12 cellular contexts compared by ENCODE assay signal in the genomic region with DNA sequence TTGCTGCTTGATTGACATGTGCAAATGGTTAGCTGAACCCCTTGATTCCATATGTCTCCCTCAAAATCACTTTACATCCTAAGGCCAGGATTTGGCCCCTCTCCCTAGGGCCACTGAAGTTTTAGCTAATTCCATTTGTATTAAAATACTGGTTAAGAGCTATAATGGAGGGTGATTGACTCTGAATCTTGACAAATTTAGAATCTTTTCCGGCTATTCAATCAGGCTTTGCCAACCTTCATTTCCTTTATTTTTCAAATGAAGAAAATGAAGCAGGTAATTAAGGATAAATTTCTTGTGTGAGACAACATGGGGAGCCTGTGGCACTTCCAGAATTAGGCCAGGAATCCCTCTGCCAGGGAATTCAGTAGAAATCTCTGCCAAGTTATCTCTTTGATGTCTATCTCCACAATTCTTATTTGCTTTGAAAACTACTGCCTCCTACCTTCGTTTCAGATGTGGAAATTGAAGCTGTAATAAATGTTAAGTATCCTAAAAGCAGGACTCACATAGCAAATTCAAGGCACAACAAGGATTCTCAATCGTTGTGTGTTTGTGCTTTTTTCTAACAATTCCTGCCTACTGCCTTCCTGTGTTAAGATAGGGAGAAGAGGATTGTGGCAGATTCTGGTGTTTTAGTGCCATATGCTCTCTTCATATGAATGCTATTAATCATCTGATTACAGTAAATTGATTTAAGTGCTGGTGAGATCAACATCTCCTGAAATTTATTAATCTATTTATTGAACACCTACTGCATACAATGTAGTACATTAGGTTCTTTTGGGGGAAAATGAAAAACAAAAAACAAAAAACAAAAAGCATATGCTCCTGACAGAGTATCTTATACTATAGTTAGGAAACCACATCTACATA. TPM values are rescaled to one million over a fixed set of nuclear protein-coding genes. Genes with fewer than 3 reads are reported as not detected.
DNase-seq lines count a peak whose midpoint lies in the region; ATAC-seq, FAIRE-seq and TF ChIP-seq lines count a peak whose summit lies in the region.
"Had no signal": no experiment of that assay in that cellular context is flagged by ENCODE, and none has a peak within 500 bp of the region (broad histone marks: within the 10 kb centered on the region; RNA-seq: fewer than 3 reads in every experiment).

No MANE protein-coding gene starts in this region.

- 35% methylated on average over 3 of the region's 3 CpGs for WGBS in K562 (ENCODE audit: insufficient coverage, low coverage, missing lambda C conversion rate)
- WGBS in mesenchymal stem cell: no CpG with 5 or more reads among the region's 3 CpGs
- WGBS in spleen, 5 donors: 61 to 86% (median 72%) methylated on average over 3 of the region's 3 CpGs
- WGBS in tibial nerve, 2 donors: 56 to 62% methylated on average over 3 of the region's 3 CpGs

- BruUV-seq in K562 (replicated peaks; lab: Mats Ljungman, UMichigan): no TSS peak

- no peak overlapping the region for H3K4me3 ChIP-seq in K562
- no peak overlapping the region for H3K4me3 ChIP-seq in mesenchymal stem cell (ENCODE audit: insufficient read depth in 1 of 2, low read depth in 1 of 2, low read length in 2 of 2)
- no peak overlapping the region for H3K4me3 ChIP-seq in spleen
- no peak overlapping the region for H3K4me3 ChIP-seq in tibial nerve

- no peaks in the 10 kb centered on the region for H3K27me3 ChIP-seq in K562 (ENCODE audit: control insufficient read depth in 2 of 2, insufficient read depth in 2 of 2, low read length in 2 of 2)
- no peaks in the 10 kb centered on the region for H3K27me3 ChIP-seq in mesenchymal stem cell (ENCODE audit: control insufficient read depth in 1 of 2, insufficient read depth in 1 of 2, low read length in 2 of 2)
- no peaks in the 10 kb centered on the region for H3K27me3 ChIP-seq in spleen (replicated peaks in 1 of 7)
- no peaks in the 10 kb centered on the region for H3K27me3 ChIP-seq in tibial nerve

- FAIRE-seq in G401.6 (lab: Jason Lieb, UNC) (peak; percentile 85), K562 (lab: Jason Lieb, UNC) (peak; percentile 23)

- H2BK5ac ChIP-seq in mesenchymal stem cell (ENCODE audit: low read depth, low read length, poor library complexity, severe bottlenecking): peak overlapping the region; percentile 2

- H3K79me2 ChIP-seq in K562 (ENCODE audit: control insufficient read depth, insufficient read depth, low read length): no peaks in the 10 kb centered on the region

- ATAC-seq in K562: no peak

- no peak overlapping the region for H3K23ac ChIP-seq in mesenchymal stem cell (ENCODE audit: low read length in 2 of 2)

- TF ChIP-seq RAD21 in K562 (CRISPR knock-in tag; conservative IDR thresholded peaks at IDR 0.05 in 1 of 2, IDR thresholded peaks at IDR 0.05 in 1 of 2): no peak

- peak overlapping the region; percentile 50 for H4K91ac ChIP-seq in mesenchymal stem cell (ENCODE audit: low read length)

- no peaks in the 10 kb centered on the region for H3K9me1 ChIP-seq in K562 (ENCODE audit: control insufficient read depth, insufficient read depth, low read length)

- DNase-seq in NCI-H446 treated with DMSO at 0.1 percent for 48 hours (lab: John Stamatoyannopoulos, UW) (peak; percentile 34), K562 (ENCODE audit: extremely low read depth in 1 of 4, low spot score in 3 of 4) (no peak), mesenchymal stem cell (no peak), spleen (no peak), tibial nerve (ENCODE audit: low spot score in 2 of 2) (no peak), glomerular visceral epithelial cell (ENCODE audit: extremely low spot score) (no peak), RWPE1 (ENCODE audit: low spot score) (no peak)
- DNase-seq: CD4-positive, alpha-beta memory T cell; NCI-H1436; NCI-H2227 treated with DMSO at 0.1 percent for 48 hours; NCI-H526 had no signal

- H3K4ac ChIP-seq in mesenchymal stem cell (ENCODE audit: low read depth in 1 of 2, low read length in 2 of 2): peak overlapping the region in 1 of 2 experiments; percentile 64

- peak overlapping the region in 1 of 2 experiments; percentile 75 for H3K18ac ChIP-seq in mesenchymal stem cell (ENCODE audit: low read depth in 1 of 2, low read length in 2 of 2)

- H3K9ac ChIP-seq in K562 (ENCODE audit: insufficient read depth in 1 of 2, low read depth in 2 of 2, low read length in 2 of 2): no peak overlapping the region
- no peak overlapping the region for H3K9ac ChIP-seq in mesenchymal stem cell (ENCODE audit: low read length)

- no peak overlapping the region for H2AFZ ChIP-seq in K562 (ENCODE audit: low read depth, low read length)
- H2AFZ ChIP-seq in mesenchymal stem cell (ENCODE audit: low read depth, low read length): no peak overlapping the region

- CTCF ChIA-PET in K562 (lab: Yijun Ruan, JAX; ENCODE audit: low intra/inter-chr PET ratio): no interaction called here
- CTCF ChIA-PET in RWPE1 (lab: Yijun Ruan, JAX): no interaction called here

- no peak for TF ChIP-seq POLR2A in K562 (conservative IDR thresholded peaks at IDR 0.05)
- no peak for TF ChIP-seq POLR2A in spleen (IDR thresholded peaks at IDR 0.05)
- TF ChIP-seq POLR2A in tibial nerve (IDR thresholded peaks at IDR 0.05): no peak

- no peak overlapping the region for H3K27ac ChIP-seq in K562 (ENCODE audit: extremely low read depth, low read depth, low read length)
- no peak overlapping the region for H3K27ac ChIP-seq in mesenchymal stem cell (ENCODE audit: low read length, poor library complexity, severe bottlenecking)
- H3K27ac ChIP-seq in spleen: peak overlapping the region in 2 of 8 donors; percentile 0 to 28
- no peak overlapping the region for H3K27ac ChIP-seq in tibial nerve
- H3K27ac ChIP-seq in RWPE1: no peak overlapping the region

- peak overlapping the region; percentile 64 for H4K8ac ChIP-seq in mesenchymal stem cell (ENCODE audit: low read length)

- intact Hi-C loops in K562 (cut with micrococcal nuclease) (no loop called here), spleen (cut with DNase I; ENCODE audit: low total_unique reads) (no loop called here)

- TF ChIP-seq CTCF in K562 (IDR thresholded peaks at IDR 0.05 in 2 of 3, conservative IDR thresholded peaks at IDR 0.05 in 1 of 3; ENCODE audit: insufficient read depth in 2 of 3, low read depth in 1 of 3, low read length in 3 of 3): no peak
- TF ChIP-seq CTCF in spleen (IDR thresholded peaks at IDR 0.05 in 8 of 11, conservative IDR thresholded peaks at IDR 0.05 in 3 of 11): no peak
- no peak for TF ChIP-seq CTCF in tibial nerve (IDR thresholded peaks at IDR 0.05)
- TF ChIP-seq CTCF in RWPE1 (conservative IDR thresholded peaks at IDR 0.05; ENCODE audit: low read depth): no peak

- no peak overlapping the region for H2BK15ac ChIP-seq in mesenchymal stem cell (ENCODE audit: low read depth, poor library complexity, severe bottlenecking)

- peak overlapping the region; percentile 71 for H2AK5ac ChIP-seq in mesenchymal stem cell (ENCODE audit: low read length, severe bottlenecking)

- no peak overlapping the region for H3K4me2 ChIP-seq in K562 (ENCODE audit: insufficient read depth, low read length)
- no peak overlapping the region for H3K4me2 ChIP-seq in mesenchymal stem cell (ENCODE audit: low read length, poor library complexity, severe bottlenecking)

- POLR2A ChIA-PET in K562 (lab: Yijun Ruan, JAX): interaction anchor here (0.9 kb wide), 1 partner anchor 12 kb away, joined by 4 read pairs; no protein-coding TSS in a partner anchor
- POLR2A ChIA-PET in RWPE1 (lab: Yijun Ruan, JAX; ENCODE audit: low non-redundant PET): no interaction called here

- H3K9me3 ChIP-seq in K562 (replicated peaks; ENCODE audit: control insufficient read depth, insufficient read depth, low read depth, low read length) (no peaks in the 10 kb centered on the region), mesenchymal stem cell (ENCODE audit: control insufficient read depth, low read length) (no peaks in the 10 kb centered on the region), spleen (no peaks in the 10 kb centered on the region), tibial nerve (no peaks in the 10 kb centered on the region)

- peak overlapping the region in 1 of 2 experiments; percentile 54 for H2BK12ac ChIP-seq in mesenchymal stem cell (ENCODE audit: low read length in 2 of 2)

- no peak overlapping the region for H2BK120ac ChIP-seq in mesenchymal stem cell (ENCODE audit: low read depth, low read length)

- no peaks in the 10 kb centered on the region for H3K36me3 ChIP-seq in K562 (ENCODE audit: control insufficient read depth, insufficient read depth, low read length)
- H3K36me3 ChIP-seq in mesenchymal stem cell (ENCODE audit: control insufficient read depth in 1 of 2, insufficient read depth in 2 of 2, low read depth in 1 of 2, low read length in 2 of 2): no peaks in the 10 kb centered on the region
- H3K36me3 ChIP-seq in spleen: no peaks in the 10 kb centered on the region
- no peaks in the 10 kb centered on the region for H3K36me3 ChIP-seq in tibial nerve

- H3K14ac ChIP-seq in mesenchymal stem cell (ENCODE audit: low read length in 2 of 2): no peak overlapping the region

- no peaks in the 10 kb centered on the region for H3K79me1 ChIP-seq in mesenchymal stem cell (replicated peaks; ENCODE audit: low read length, poor library complexity, severe bottlenecking)

- peaks cover 0 to 7% of the 10 kb centered on the region in 2 experiments; a peak in 2 of 5 replicates for H3K4me1 ChIP-seq in K562 (replicated peaks in 1 of 2; ENCODE audit: control insufficient read depth in 2 of 2, insufficient read depth in 2 of 2, low read length in 2 of 2)
- H3K4me1 ChIP-seq in mesenchymal stem cell (ENCODE audit: control insufficient read depth, insufficient read depth, low read depth, low read length): peaks cover 6% of the 10 kb centered on the region
- peaks cover 0 to 32% (median 17%) of the 10 kb centered on the region in 6 donors for H3K4me1 ChIP-seq in spleen
- H3K4me1 ChIP-seq in tibial nerve: peaks cover 0 to 3% (median 0%) of the 10 kb centered on the region in 4 donors

- H4K20me1 ChIP-seq in K562 (replicated peaks; ENCODE audit: control insufficient read depth, insufficient read depth, low read length): no peaks in the 10 kb centered on the region

- TF ChIP-seq EP300 in K562 (IDR thresholded peaks at IDR 0.05; ENCODE audit: low read length) (no peak), tibial nerve (IDR thresholded peaks at IDR 0.05) (no peak)

- in situ Hi-C loops in K562 (cut with MboI): no loop called here

RNA-seq across cellular contexts. Expression of a gene that starts 47.8 kb away (rescaled TPM):
- 73.1 and 225 TPM in 2 replicates for total RNA-seq in K562 (2011; cell fraction: chromatin; rRNA removed; ENCODE audit: low replicate concordance)
- total RNA-seq in K562 (2011; cell fraction: nucleolus; rRNA removed): 23.2 and 29.0 TPM in 2 replicates
- total RNA-seq in K562 (2011; cell fraction: nucleoplasm; rRNA removed): 73.0 and 112 TPM in 2 replicates
- total RNA-seq in K562 (2014; rRNA removed) (22.6 and 24.4 TPM in 2 replicates), K562 (2014; rRNA removed; fragmentation: Illumina TruSeq; extraction: Trizol) (27.8 and 30.0 TPM in 2 replicates), K562 (2015; rRNA removed; fragmentation: Illumina TruSeq; extraction: Trizol) (22.1 and 27.0 TPM in 2 replicates), K562 (2021) (16.9 and 22.2 TPM in 2 replicates), spleen (10 to 100 TPM; 27.2 to 49.5 (median 38.3) TPM), tibial nerve (100 to 1,000 TPM in 1 of 4 donors, 10 to 100 TPM in 3; 54.4 to 102 (median 60.2) TPM)
- polyA plus RNA-seq in K562 (2011; rRNA removed) (16.6 and 18.0 TPM in 2 replicates), K562 (2014; fragmentation: Illumina TruSeq; extraction: Trizol) (10.6 and 13.4 TPM in 2 replicates), K562 (2014; fragmentation: Nextera tagmentation; extraction: Ambion mirVana) (1 to 10 TPM; 3.1 to 4.4 TPM), K562 (2014; rRNA removed) (8.2 and 11.7 TPM in 2 replicates), spleen (1 to 10 TPM; 5.8 to 8.2 (median 6.0) TPM)
- polyA plus RNA-seq in K562 (2011; cell fraction: cytosol; rRNA removed): 1.5 and 4.2 TPM in 2 replicates
- polyA plus RNA-seq in K562 (2011; cell fraction: nucleus; rRNA removed): 22.8 and 28.7 TPM in 2 replicates
- 8.7 and 10.2 TPM in 2 replicates for polyA plus RNA-seq in K562 (2012)
- polyA minus RNA-seq in K562 (2011; rRNA and poly(A)+ RNA removed): 40.5 and 51.3 TPM in 2 replicates
- 6.9 and 14.5 TPM in 2 replicates for polyA minus RNA-seq in K562 (2011; cell fraction: cytosol; rRNA and poly(A)+ RNA removed)
- 48.7 and 81.2 TPM in 2 replicates for polyA minus RNA-seq in K562 (2011; cell fraction: nucleus; rRNA and poly(A)+ RNA removed)
- 31.1 TPM for polyA plus RNA-seq in mesenchymal stem cell (2013, experiment 1 of 2)
- 32.2 TPM for polyA plus RNA-seq in mesenchymal stem cell (2013, experiment 2 of 2)
